ENCODE assay signal across 1 cellular context in genomic region chr3:127159547-127159946, GRCh38.
A peak's percentile ranks its signal among the peaks of the same experiment; 100 is the strongest.
TF ChIP-seq lines count a peak whose summit lies in the region.

No MANE protein-coding gene starts in this region.

TF ChIP-seq in H1, 55 proteins besides CTCF, POLR2A, EP300 and RAD21 (continued from another document):
- TF ChIP-seq ATF2 (IDR thresholded peaks at IDR 0.05; ENCODE audit: low read length) (no peak), YY1 (IDR thresholded peaks at IDR 0.05; ENCODE audit: low read depth, low read length) (no peak), POLR2AphosphoS5 (IDR thresholded peaks at IDR 0.05; ENCODE audit: low read depth, low read length) (no peak), HDAC2 (IDR thresholded peaks at IDR 0.05; ENCODE audit: borderline replicate concordance in 1 of 2, low read depth in 2 of 2, low read length in 2 of 2) (no peak), JUND (IDR thresholded peaks at IDR 0.05; ENCODE audit: low read length) (no peak), TCF12 (IDR thresholded peaks at IDR 0.05; ENCODE audit: low read depth, low read length) (peak; percentile 88; the same call in 1 of the 2 replicates), POU5F1 (IDR thresholded peaks at IDR 0.05; ENCODE audit: low read depth, low read length) (no peak)
TF ChIP-seq in H1: peak in this region for 2.
